11 cellular contexts compared by ENCODE assay signal in genomic region chrX:149510386-149510785, GRCh38. TPM values are rescaled to one million over a fixed set of nuclear protein-coding genes. Genes with fewer than 3 reads are reported as not detected.
A peak's percentile ranks its signal among the peaks of the same experiment; 100 is the strongest.
DNase-seq lines count a peak whose midpoint lies in the region; ATAC-seq, FAIRE-seq and TF ChIP-seq lines count a peak whose summit lies in the region.
"Had no signal": no experiment of that assay in that cellular context is flagged by ENCODE, and none has a peak within 500 bp of the region (broad histone marks: within the 10 kb centered on the region; RNA-seq: fewer than 3 reads in every experiment).

No MANE protein-coding gene starts in this region.

- peak; percentile 11 for TF ChIP-seq CTCF in AG09319 (IDR thresholded peaks at IDR 0.05; ENCODE audit: low read depth, low read length)
- peak; percentile 51; the same call in 1 of the 2 replicates for TF ChIP-seq CTCF in PC-3 (conservative IDR thresholded peaks at IDR 0.05; ENCODE audit: low read depth, low read length)
- TF ChIP-seq CTCF in fibroblast of villous mesenchyme (IDR thresholded peaks at IDR 0.05; ENCODE audit: insufficient read depth, low read depth, low read length), result peak; percentile 27
- peak in 11 of 56 donors; percentile 7 to 33 (median 15) for TF ChIP-seq CTCF in dorsolateral prefrontal cortex (IDR thresholded peaks at IDR 0.05 in 54 of 56, conservative IDR thresholded peaks at IDR 0.05 in 2 of 56; ENCODE audit: low read depth in 1 of 56, partially characterized antibody in 56 of 56)

- ATAC-seq in GM18867 (IDR thresholded peaks at IDR 0.05; ENCODE audit: unreplicated experiment) (peak; percentile 44), PC-3 (peak; percentile 21; the same call in 1 of the 2 replicates), HG03280 (IDR thresholded peaks at IDR 0.05; ENCODE audit: unreplicated experiment) (no peak), HG03159 (IDR thresholded peaks at IDR 0.05; ENCODE audit: unreplicated experiment) (no peak)

- H3F3A ChIP-seq in PC-3 (ENCODE audit: low read length, unreplicated experiment), result no peaks in the 10 kb centered on the region

- no peaks in the 10 kb centered on the region for H3K79me2 ChIP-seq in PC-3 (ENCODE audit: low read length)

- DNase-seq in AG09319 (ENCODE audit: extremely low read depth, low read depth), result no peak
- peak; percentile 54 for DNase-seq in PC-3
- peak; percentile 13 for DNase-seq in fibroblast of villous mesenchyme (ENCODE audit: low read depth)
- no peak for DNase-seq in RCC 7860 (ENCODE audit: low spot score)
- DNase-seq in dorsolateral prefrontal cortex, result no peak
- DNase-seq: central memory CD4-positive, alpha-beta T cell; EL had no signal

- H3K4me3 ChIP-seq in PC-3 (ENCODE audit: low read length) (no peak overlapping the region), fibroblast of villous mesenchyme (ENCODE audit: low read depth, low read length) (no peak overlapping the region), dorsolateral prefrontal cortex (no peak overlapping the region)

- no peaks in the 10 kb centered on the region for H3K36me3 ChIP-seq in PC-3 (ENCODE audit: low read depth, low read length)

- CTCF ChIA-PET in PC-3 (lab: Charles Lee), result interaction anchor here (0.6 kb wide), 1 partner anchor 16 kb away, joined by 3 read pairs; no protein-coding TSS in a partner anchor

- no TSS peak for BruUV-seq in PC-3 (replicated peaks; lab: Mats Ljungman, UMichigan)

- H4K20me1 ChIP-seq in PC-3 (ENCODE audit: low read length), result no peaks in the 10 kb centered on the region

- no peak overlapping the region for H2AFZ ChIP-seq in PC-3 (ENCODE audit: low read length)

- H3K27me3 ChIP-seq in PC-3 (ENCODE audit: low read length), result no peaks in the 10 kb centered on the region
- H3K27me3 ChIP-seq in dorsolateral prefrontal cortex, result peaks cover 0 to 83% (median 14%) of the 10 kb centered on the region in 45 donors

- peak overlapping the region; percentile 79 for H3K4me2 ChIP-seq in PC-3 (ENCODE audit: low read length)

- H3K4me1 ChIP-seq in PC-3 (ENCODE audit: insufficient read depth, low read length), result peaks cover 63% of the 10 kb centered on the region

- no peaks in the 10 kb centered on the region for H3K9me2 ChIP-seq in PC-3 (replicated peaks; ENCODE audit: low read length)

- intact Hi-C loops in PC-3 (cut with micrococcal nuclease) (loop anchor here (2.0 kb wide), 1 partner anchor 28 kb away; no protein-coding TSS in a partner anchor), dorsolateral prefrontal cortex (cut with DNase I) (no loop called here)

- FAIRE-seq in RCC 7860 (lab: Jason Lieb, UNC), result no peak

- H3K9me3 ChIP-seq in PC-3 (ENCODE audit: low read length), result no peaks in the 10 kb centered on the region

- H3K27ac ChIP-seq in PC-3 (ENCODE audit: low read length) (peak overlapping the region; percentile 81), dorsolateral prefrontal cortex (peak overlapping the region in 1 of 59 donors; percentile 6)

- no peak overlapping the region; the same call in 1 of the 2 replicates for H3K9ac ChIP-seq in PC-3 (ENCODE audit: low read length)

- POLR2A ChIA-PET in PC-3 (lab: Charles Lee; ENCODE audit: unreplicated experiment), result no interaction called here

RNA-seq across cellular contexts. Expression of gene IDS, which starts 5.3 kb away (rescaled TPM):
- 68.4 and 72.9 TPM in 2 replicates for total RNA-seq in PC-3 (2014; rRNA removed)
- total RNA-seq in fibroblast of villous mesenchyme, result 35.4 and 50.1 TPM in 2 replicates
- 1,000 to 10,000 TPM in 11 of 120 experiments, 100 to 1,000 TPM in 109; 324 to 1,147 (median 848) TPM for total RNA-seq in dorsolateral prefrontal cortex

RNA-seq across cellular contexts. Expression of gene EOLA1, which starts 30.4 kb away (rescaled TPM):
- total RNA-seq in PC-3 (2014; rRNA removed), result 21.7 and 25.9 TPM in 2 replicates
- 11.7 and 12.2 TPM in 2 replicates for total RNA-seq in fibroblast of villous mesenchyme
- 10 to 100 TPM; 14.4 to 32.7 (median 22.3) TPM for total RNA-seq in dorsolateral prefrontal cortex

RNA-seq across cellular contexts. Expression of gene HSFX3, which starts 39.3 kb away (rescaled TPM):
- total RNA-seq in PC-3 (2014; rRNA removed), result not detected in 2 replicates
- total RNA-seq in fibroblast of villous mesenchyme, result not detected in 2 replicates
- total RNA-seq in dorsolateral prefrontal cortex, result under 1 TPM in 1 of 120 experiments, not detected in 119; 0.68 TPM
- total RNA-seq: posterior vena cava had no signal

Comparison
In these comparisons a context has a peak if more than half of its experiments do, and no peak if none do; other contexts are left out.
1. DNase-seq: peak in PC-3 (single experiment) and fibroblast of villous mesenchyme (single experiment); none in AG09319 (single experiment), RCC 7860 (single experiment) and dorsolateral prefrontal cortex (0 of 10).
2. ATAC-seq: peak in GM18867 (single experiment) and PC-3 (single experiment); none in HG03280 (single experiment) and HG03159 (single experiment).